ENCODE assay signal across 12 cellular contexts in the genomic region with DNA sequence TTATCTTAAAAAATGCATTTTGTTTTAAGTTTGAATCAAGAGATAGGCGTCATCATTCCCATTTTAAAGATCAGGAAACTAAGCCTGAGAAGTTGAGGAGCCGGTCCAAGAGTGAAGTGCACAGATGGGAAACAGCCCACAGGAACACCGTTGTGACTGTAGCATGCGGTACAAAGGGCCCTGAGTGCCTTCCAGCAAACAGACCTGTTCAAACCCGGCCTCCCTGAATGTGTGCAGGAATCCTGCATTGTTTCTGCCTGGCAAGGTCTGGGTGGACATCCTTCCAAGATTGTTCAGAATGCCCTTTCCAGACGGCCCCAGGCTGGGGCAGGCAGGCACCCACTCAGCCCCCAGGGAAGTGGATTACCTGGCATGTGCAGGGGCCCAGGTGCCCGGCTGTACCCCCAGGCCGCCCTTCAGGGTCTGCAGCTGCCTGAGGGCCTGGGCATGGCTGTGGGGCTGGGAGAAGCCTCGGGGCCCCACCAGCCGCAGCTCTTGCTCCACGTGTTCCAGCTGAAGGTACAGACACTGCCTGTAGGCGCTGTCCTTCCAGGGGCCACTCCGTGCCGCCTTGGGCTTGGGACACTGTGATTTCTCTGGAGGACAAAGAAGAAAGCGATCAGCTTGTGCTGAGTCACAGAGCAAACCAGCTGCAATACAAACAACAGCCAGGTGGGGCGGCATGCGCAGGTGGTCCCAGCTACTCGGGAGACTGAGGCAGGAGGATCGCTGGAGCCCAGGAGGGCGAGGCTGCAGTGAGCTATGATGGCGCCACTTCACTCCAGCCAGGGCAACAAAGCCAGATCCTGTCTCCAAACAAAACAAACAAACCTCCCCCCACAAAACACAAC. TPM values are rescaled to one million over a fixed set of nuclear protein-coding genes. Genes with fewer than 3 reads are reported as not detected.
DNase-seq lines count a peak whose midpoint lies in the region; ATAC-seq and TF ChIP-seq lines count a peak whose summit lies in the region.
"Had no signal": no experiment of that assay in that cellular context is flagged by ENCODE, and none has a peak within 500 bp of the region (broad histone marks: within the 10 kb centered on the region; RNA-seq: fewer than 3 reads in every experiment).

No MANE protein-coding gene starts in this region.

- H4K20me1 ChIP-seq in SU-DHL-6 (ENCODE audit: low read depth, low read length): no peaks in the 10 kb centered on the region

- H3F3A ChIP-seq in SU-DHL-6 (ENCODE audit: insufficient read depth): no peaks in the 10 kb centered on the region

- no peak for ATAC-seq in GM21619 (IDR thresholded peaks at IDR 0.05; ENCODE audit: unreplicated experiment)

- no peak overlapping the region for H3K27ac ChIP-seq in SU-DHL-6 (ENCODE audit: low read depth, low read length)
- H3K27ac ChIP-seq: uterus had no signal

- H3K9ac ChIP-seq in SU-DHL-6 (ENCODE audit: low read length): no peak overlapping the region

- no peak overlapping the region for H3K4me2 ChIP-seq in SU-DHL-6 (ENCODE audit: low read depth, low read length, poor library complexity, severe bottlenecking)

- no peak overlapping the region for H2AFZ ChIP-seq in SU-DHL-6 (ENCODE audit: low read depth, low read length, severe bottlenecking)

- no peak for DNase-seq in BE2C
- DNase-seq in iPS-NIHi11 (ENCODE audit: low spot score): peak; percentile 58
- no peak for DNase-seq in effector CD8-positive, alpha-beta T cell (lab: John Stamatoyannopoulos, UW)
- DNase-seq in HuH-7 (ENCODE audit: low spot score): no peak
- no peak for DNase-seq in GM19238 (ENCODE audit: insufficient read length, low spot score)
- DNase-seq: activated gamma-delta T cell treated with Interleukin-2 at 50 U/mL for 16 hours; effector CD4-positive, alpha-beta T cell; NCI-H345; uterus had no signal

- H3K36me3 ChIP-seq in BE2C (no peaks in the 10 kb centered on the region), SU-DHL-6 (ENCODE audit: low read length) (no peaks in the 10 kb centered on the region)
- H3K36me3 ChIP-seq: uterus had no signal

- H3K9me3 ChIP-seq in BE2C (no peaks in the 10 kb centered on the region), SU-DHL-6 (ENCODE audit: insufficient read depth, low read length) (no peaks in the 10 kb centered on the region)
- H3K9me3 ChIP-seq: uterus had no signal

- no peaks in the 10 kb centered on the region for H3K79me2 ChIP-seq in SU-DHL-6 (ENCODE audit: insufficient read depth, low read length)

- H3K4me3 ChIP-seq in BE2C (ENCODE audit: low read depth, low read length) (no peak overlapping the region), SU-DHL-6 (ENCODE audit: insufficient read depth, low read length, poor library complexity, severe bottlenecking) (no peak overlapping the region)
- H3K4me3 ChIP-seq: uterus had no signal

- H3K27me3 ChIP-seq in BE2C (no peaks in the 10 kb centered on the region; the same call in 1 of the 2 replicates), SU-DHL-6 (ENCODE audit: low read length) (no peaks in the 10 kb centered on the region)
- H3K27me3 ChIP-seq: uterus had no signal

- H3K4me1 ChIP-seq in BE2C: no peaks in the 10 kb centered on the region
- H3K4me1 ChIP-seq: uterus had no signal

- no peaks in the 10 kb centered on the region for H3K9me2 ChIP-seq in SU-DHL-6 (replicated peaks; ENCODE audit: insufficient read depth, low read length)

- 0 out of 2 replicates have a peak, but pooled peaks have one; percentile 5 for TF ChIP-seq CTCF in BE2C (IDR thresholded peaks at IDR 0.05; ENCODE audit: low read depth, low read length)
- peak; percentile 47; the same call in 1 of the 2 replicates for TF ChIP-seq CTCF in GM12874 (IDR thresholded peaks at IDR 0.05; ENCODE audit: insufficient read depth, low read depth, low read length)
- TF ChIP-seq CTCF in SU-DHL-6 (IDR thresholded peaks at IDR 0.05; ENCODE audit: insufficient read depth, low read length, poor library complexity, severe bottlenecking): peak; percentile 62

RNA-seq across cellular contexts. Expression of a gene that starts 45.0 kb away (rescaled TPM):
- polyA plus RNA-seq in BE2C (2012; ENCODE audit: insufficient read depth, insufficient read length, low read depth): 33.4 TPM

Comparison
In these comparisons a context has a peak if more than half of its experiments do, and no peak if none do; other contexts are left out.
1. CTCF ChIP-seq: peak in every context shown above with its lines; median percentile 62 in SU-DHL-6; 47 in GM12874; 5 in BE2C.